In genomic region chrX:135522878-135523693, GRCh38 we compare ENCODE assay signal across 9 cellular contexts. TPM values are rescaled to one million over a fixed set of nuclear protein-coding genes. Genes with fewer than 3 reads are reported as not detected.
DNase-seq lines count a peak whose midpoint lies in the region; ATAC-seq, FAIRE-seq and TF ChIP-seq lines count a peak whose summit lies in the region.
"Had no signal": no experiment of that assay in that cellular context is flagged by ENCODE, and none has a peak within 500 bp of the region (broad histone marks: within the 10 kb centered on the region; RNA-seq: fewer than 3 reads in every experiment).

No MANE protein-coding gene starts in this region.

- no peak for TF ChIP-seq POLR2A in GM12892 (IDR thresholded peaks at IDR 0.05; ENCODE audit: low read depth, low read length)

- peaks cover 0 to 16% of the 10 kb centered on the region in 2 donors for H3K4me1 ChIP-seq in thoracic aorta (ENCODE audit: control insufficient read depth in 1 of 2, low read depth in 2 of 2)

- peak overlapping the region; percentile 98 for H3K27ac Mint-ChIP-seq in activated T-cell treated with anti-CD3 and anti-CD28 coated beads, Interleukin-2, amount 50 U/mL, for 72 hours
- peak overlapping the region; percentile 97 for H3K27ac Mint-ChIP-seq in activated CD8-positive, alpha-beta T cell treated with anti-CD3 and anti-CD28 coated beads for 36 hours
- H3K27ac Mint-ChIP-seq in glutamatergic neuron (ENCODE audit: unreplicated experiment) = no peak overlapping the region

- no peaks in the 10 kb centered on the region for H3K9me3 ChIP-seq in thoracic aorta

- H3K4me1 Mint-ChIP-seq in activated T-cell treated with anti-CD3 and anti-CD28 coated beads, Interleukin-2, amount 50 U/mL, for 72 hours (ENCODE audit: low read depth) = peaks cover 35% of the 10 kb centered on the region
- H3K4me1 Mint-ChIP-seq in activated CD8-positive, alpha-beta T cell treated with anti-CD3 and anti-CD28 coated beads for 36 hours (ENCODE audit: low read depth) = peaks cover 47% of the 10 kb centered on the region
- peaks cover 5% of the 10 kb centered on the region for H3K4me1 Mint-ChIP-seq in glutamatergic neuron (ENCODE audit: low read depth, unreplicated experiment)

- H3K27me3 Mint-ChIP-seq in activated T-cell treated with anti-CD3 and anti-CD28 coated beads, Interleukin-2, amount 50 U/mL, for 72 hours (ENCODE audit: low read depth) = no peaks in the 10 kb centered on the region
- no peaks in the 10 kb centered on the region for H3K27me3 Mint-ChIP-seq in activated CD8-positive, alpha-beta T cell treated with anti-CD3 and anti-CD28 coated beads for 36 hours
- peaks cover 2% of the 10 kb centered on the region for H3K27me3 Mint-ChIP-seq in glutamatergic neuron (ENCODE audit: unreplicated experiment)

- H3K27me3 ChIP-seq in thoracic aorta (replicated peaks; ENCODE audit: insufficient read depth) = no peaks in the 10 kb centered on the region

- peaks cover 4 to 10% of the 10 kb centered on the region in 2 donors for H3K36me3 Mint-ChIP-seq in activated T-cell treated with anti-CD3 and anti-CD28 coated beads, Interleukin-2, amount 50 U/mL, for 72 hours (ENCODE audit: insufficient read depth in 2 of 2)
- H3K36me3 Mint-ChIP-seq in activated CD8-positive, alpha-beta T cell treated with anti-CD3 and anti-CD28 coated beads for 36 hours (ENCODE audit: low read depth) = peaks cover 22% of the 10 kb centered on the region
- H3K36me3 Mint-ChIP-seq in glutamatergic neuron (ENCODE audit: unreplicated experiment) = no peaks in the 10 kb centered on the region

- intact Hi-C loops in activated CD8-positive, alpha-beta T cell treated with anti-CD3 and anti-CD28 coated beads for 36 hours (cut with micrococcal nuclease) = no loop called here

- H3K9me3 Mint-ChIP-seq in activated T-cell treated with anti-CD3 and anti-CD28 coated beads, Interleukin-2, amount 50 U/mL, for 72 hours = no peaks in the 10 kb centered on the region
- H3K9me3 Mint-ChIP-seq in activated CD8-positive, alpha-beta T cell treated with anti-CD3 and anti-CD28 coated beads for 36 hours = no peaks in the 10 kb centered on the region
- H3K9me3 Mint-ChIP-seq in glutamatergic neuron (ENCODE audit: unreplicated experiment) = peaks cover 10% of the 10 kb centered on the region

- H3K27ac ChIP-seq in thoracic aorta = peak overlapping the region in 1 of 2 donors; percentile 87

- no peak for DNase-seq in activated T-cell treated with anti-CD3 and anti-CD28 coated beads, Interleukin-2, amount 50 U/mL, for 72 hours
- DNase-seq in activated T-cell treated with anti-CD3 and anti-CD28 coated beads, Interleukin-2, amount 50 U/mL, for 1 hour = no peak
- peak; percentile 8 for DNase-seq in activated CD8-positive, alpha-beta T cell treated with anti-CD3 and anti-CD28 coated beads for 36 hours
- no peak for DNase-seq in glutamatergic neuron
- DNase-seq in thoracic aorta (ENCODE audit: low spot score) = no peak
- DNase-seq in DMS53 (lab: John Stamatoyannopoulos, UW) = no peak
- DNase-seq in GM12892 (ENCODE audit: insufficient read length) = no peak
- DNase-seq: NCI-H774 had no signal

- no peak for ATAC-seq in activated T-cell treated with anti-CD3 and anti-CD28 coated beads, Interleukin-2, amount 50 U/mL, for 72 hours (replicated peaks in 1 of 2)
- no peak for ATAC-seq in activated CD8-positive, alpha-beta T cell treated with anti-CD3 and anti-CD28 coated beads for 36 hours
- no peak for ATAC-seq in thoracic aorta (ENCODE audit: insufficient number of reproducible peaks, low FRiP score, low read depth)
- no peak for ATAC-seq in esophagus mucosa

- H3K4me3 ChIP-seq in thoracic aorta = peak overlapping the region; percentile 88

- peak overlapping the region; percentile 97 for H3K4me3 Mint-ChIP-seq in activated T-cell treated with anti-CD3 and anti-CD28 coated beads, Interleukin-2, amount 50 U/mL, for 72 hours
- peak overlapping the region; percentile 96 for H3K4me3 Mint-ChIP-seq in activated CD8-positive, alpha-beta T cell treated with anti-CD3 and anti-CD28 coated beads for 36 hours
- H3K4me3 Mint-ChIP-seq in glutamatergic neuron (ENCODE audit: unreplicated experiment) = peak overlapping the region; percentile 92

- no peaks in the 10 kb centered on the region for H3K36me3 ChIP-seq in thoracic aorta

- TF ChIP-seq CTCF in activated CD8-positive, alpha-beta T cell treated with anti-CD3 and anti-CD28 coated beads for 36 hours (IDR thresholded peaks at IDR 0.05) = no peak
- TF ChIP-seq CTCF in glutamatergic neuron (IDR thresholded peaks at IDR 0.05; ENCODE audit: partially characterized antibody, unreplicated experiment) (no peak), thoracic aorta (IDR thresholded peaks at IDR 0.05) (no peak)

- CTCF ChIA-PET in activated CD8-positive, alpha-beta T cell treated with anti-CD3 and anti-CD28 coated beads for 36 hours (lab: Charles Lee) = interaction anchor here (1.0 kb wide), 1 partner anchor 38 kb away, joined by 3 read pairs; no protein-coding TSS in a partner anchor

- POLR2A ChIA-PET in activated CD8-positive, alpha-beta T cell treated with anti-CD3 and anti-CD28 coated beads for 36 hours (lab: Charles Lee) = interaction anchor here (0.8 kb wide), 1 partner anchor 50 kb away, joined by 3 read pairs; no protein-coding TSS in a partner anchor

- no peak for FAIRE-seq in GM12892 (lab: Jason Lieb, UNC)

RNA-seq across cellular contexts. Expression of gene INTS6L, which starts 2.6 kb away (rescaled TPM):
- total RNA-seq in activated T-cell treated with anti-CD3 and anti-CD28 coated beads, Interleukin-2, amount 50 U/mL, for 72 hours = 10 to 100 TPM; 28.6 to 41.3 TPM
- 10 to 100 TPM; 19.9 to 21.0 TPM for total RNA-seq in activated CD8-positive, alpha-beta T cell treated with anti-CD3 and anti-CD28 coated beads for 36 hours
- total RNA-seq in glutamatergic neuron (ENCODE audit: unreplicated experiment) (15.2 TPM), thoracic aorta (10 to 100 TPM in 1 of 2 donors, 1 to 10 TPM in 1; 9.3 to 23.0 TPM), esophagus mucosa (5.3 TPM)
- polyA plus RNA-seq in GM12892 (2012; ENCODE audit: missing spikeins) = 11.9 TPM
